32 cellular contexts compared by ENCODE assay signal in genomic region chr10:68318331-68319059, GRCh38.
"Had no signal": no experiment of that assay in that cellular context is flagged by ENCODE, and none has a peak within 500 bp of the region (broad histone marks: within the 10 kb centered on the region; RNA-seq: fewer than 3 reads in every experiment).

No MANE protein-coding gene starts in this region.

- H3K36me3 ChIP-seq: esophagus muscularis mucosa, lower lobe of right lung, neutrophil, prostate gland, sigmoid colon, upper lobe of left lung, vagina had no signal

- H3K4me3 Mint-ChIP-seq: activated CD4-positive, alpha-beta T cell treated with anti-CD3 and anti-CD28 coated beads for 36 hours; activated naive CD4-positive, alpha-beta T cell treated with anti-CD3 and anti-CD28 coated beads, Interleukin-2, amount 10 ng/mL, durations not matched to agents 7 days and 5 days; activated T-cell treated with anti-CD3 and anti-CD28 coated beads, Interleukin-2, amount 50 U/mL, for 24 hours; dendritic cell treated with granulocyte-macrophage colony-stimulating factor and Interleukin-4, amounts not matched to agents 40 ng/mL and 50 ng/mL, for 4 days; endodermal cell; naive B cell; nephron progenitor cell; stimulated activated memory B cell treated with anti-CD40 and anti-IgM and Interleukin-4, amounts not matched to agents 10 μg/mL and 1 μg/mL and 100 μg/mL, for 72 hours; stimulated activated naive CD8-positive, alpha-beta T cell treated with anti-CD3 and anti-CD28 coated beads, Interleukin-15, amount 100 ng/mL, for 72 hours; T-helper 2 cell treated with Interferon-gamma antibody and Interleukin-4, amounts not matched to agents 5 μg/mL and 100 μg/mL, for 36 hours had no signal

- H3K27ac Mint-ChIP-seq: activated CD4-positive, alpha-beta T cell treated with anti-CD3 and anti-CD28 coated beads for 36 hours; activated naive CD4-positive, alpha-beta T cell treated with anti-CD3 and anti-CD28 coated beads, Interleukin-2, amount 10 ng/mL, durations not matched to agents 7 days and 5 days; activated T-cell treated with anti-CD3 and anti-CD28 coated beads, Interleukin-2, amount 50 U/mL, for 24 hours; dendritic cell treated with granulocyte-macrophage colony-stimulating factor and Interleukin-4, amounts not matched to agents 40 ng/mL and 50 ng/mL, for 4 days; endodermal cell; nephron progenitor cell; stimulated activated memory B cell treated with anti-CD40 and anti-IgM and Interleukin-4, amounts not matched to agents 10 μg/mL and 1 μg/mL and 100 μg/mL, for 72 hours; T-helper 2 cell treated with Interferon-gamma antibody and Interleukin-4, amounts not matched to agents 5 μg/mL and 100 μg/mL, for 36 hours had no signal

- H3K27ac ChIP-seq: esophagus muscularis mucosa, foreskin keratinocyte, lower lobe of right lung, neutrophil, prostate gland, sigmoid colon, upper lobe of left lung, vagina had no signal

- DNase-seq: activated CD4-positive, alpha-beta T cell treated with anti-CD3 and anti-CD28 coated beads for 36 hours; activated CD4-positive, CD25-positive, alpha-beta regulatory T cell; activated CD8-positive, alpha-beta memory T cell treated with anti-CD3 and anti-CD28 coated beads, Interleukin-2, amount 50 U/mL, for 4 hours; activated gamma-delta T cell; activated naive CD4-positive, alpha-beta T cell treated with anti-CD3 and anti-CD28 coated beads, Interleukin-2, amount 10 ng/mL, durations not matched to agents 7 days and 5 days; activated T-cell treated with anti-CD3 and anti-CD28 coated beads, Interleukin-2, amount 50 U/mL, for 24 hours; amniotic stem cell; caudate nucleus; endodermal cell; foreskin keratinocyte; left cardiac atrium; lower lobe of right lung; mesenchymal stem cell; naive B cell; nephron progenitor cell; retina; sigmoid colon; stimulated activated CD4-positive, alpha-beta T cell treated with anti-CD3 and anti-CD28 coated beads, Interleukin-1b, Interleukin-23, amount 100 ng/mL, for 48 hours; stimulated activated CD4-positive, alpha-beta T cell treated with anti-CD3 and anti-CD28 coated beads, Interleukin-4, amount 100 ng/mL, for 4 hours; stimulated activated CD8-positive, alpha-beta memory T cell treated with anti-CD3 and anti-CD28 coated beads, Interleukin-4, amount 100 ng/mL, for 48 hours; stimulated activated naive CD8-positive, alpha-beta T cell treated with anti-CD3 and anti-CD28 coated beads, Interleukin-15, amount 100 ng/mL, for 72 hours; substantia nigra; T-helper 1 cell; upper lobe of left lung had no signal

- H3K4me1 Mint-ChIP-seq: endodermal cell; nephron progenitor cell; stimulated activated memory B cell treated with anti-CD40 and anti-IgM and Interleukin-4, amounts not matched to agents 10 μg/mL and 1 μg/mL and 100 μg/mL, for 72 hours had no signal

- H3K27me3 ChIP-seq: esophagus muscularis mucosa, foreskin keratinocyte, neutrophil, sigmoid colon, upper lobe of left lung, vagina had no signal

- H3K4me3 ChIP-seq: esophagus muscularis mucosa, lower lobe of right lung, prostate gland, sigmoid colon, smooth muscle cell, upper lobe of left lung, vagina had no signal

- H3K4me1 ChIP-seq: esophagus muscularis mucosa, foreskin keratinocyte, lower lobe of right lung, prostate gland, sigmoid colon, upper lobe of left lung, vagina had no signal

- ATAC-seq: activated CD4-positive, alpha-beta T cell treated with anti-CD3 and anti-CD28 coated beads for 36 hours; foreskin keratinocyte; left cardiac atrium; lower lobe of right lung; stimulated activated memory B cell treated with anti-CD40 and anti-IgM and Interleukin-4, amounts not matched to agents 10 μg/mL and 1 μg/mL and 100 μg/mL, for 72 hours; stimulated activated naive CD8-positive, alpha-beta T cell treated with anti-CD3 and anti-CD28 coated beads, Interleukin-15, amount 100 ng/mL, for 72 hours had no signal

- H3K4me2 ChIP-seq: smooth muscle cell had no signal

- H3K9me3 ChIP-seq: neutrophil, prostate gland, vagina had no signal

- H3K27me3 Mint-ChIP-seq: activated CD4-positive, alpha-beta T cell treated with anti-CD3 and anti-CD28 coated beads for 36 hours; activated T-cell treated with anti-CD3 and anti-CD28 coated beads, Interleukin-2, amount 50 U/mL, for 24 hours; dendritic cell treated with granulocyte-macrophage colony-stimulating factor and Interleukin-4, amounts not matched to agents 40 ng/mL and 50 ng/mL, for 4 days; naive B cell; stimulated activated memory B cell treated with anti-CD40 and anti-IgM and Interleukin-4, amounts not matched to agents 10 μg/mL and 1 μg/mL and 100 μg/mL, for 72 hours; stimulated activated naive CD8-positive, alpha-beta T cell treated with anti-CD3 and anti-CD28 coated beads, Interleukin-15, amount 100 ng/mL, for 72 hours had no signal
